ENCODE assay signal across 8 cellular contexts in the genomic region with DNA sequence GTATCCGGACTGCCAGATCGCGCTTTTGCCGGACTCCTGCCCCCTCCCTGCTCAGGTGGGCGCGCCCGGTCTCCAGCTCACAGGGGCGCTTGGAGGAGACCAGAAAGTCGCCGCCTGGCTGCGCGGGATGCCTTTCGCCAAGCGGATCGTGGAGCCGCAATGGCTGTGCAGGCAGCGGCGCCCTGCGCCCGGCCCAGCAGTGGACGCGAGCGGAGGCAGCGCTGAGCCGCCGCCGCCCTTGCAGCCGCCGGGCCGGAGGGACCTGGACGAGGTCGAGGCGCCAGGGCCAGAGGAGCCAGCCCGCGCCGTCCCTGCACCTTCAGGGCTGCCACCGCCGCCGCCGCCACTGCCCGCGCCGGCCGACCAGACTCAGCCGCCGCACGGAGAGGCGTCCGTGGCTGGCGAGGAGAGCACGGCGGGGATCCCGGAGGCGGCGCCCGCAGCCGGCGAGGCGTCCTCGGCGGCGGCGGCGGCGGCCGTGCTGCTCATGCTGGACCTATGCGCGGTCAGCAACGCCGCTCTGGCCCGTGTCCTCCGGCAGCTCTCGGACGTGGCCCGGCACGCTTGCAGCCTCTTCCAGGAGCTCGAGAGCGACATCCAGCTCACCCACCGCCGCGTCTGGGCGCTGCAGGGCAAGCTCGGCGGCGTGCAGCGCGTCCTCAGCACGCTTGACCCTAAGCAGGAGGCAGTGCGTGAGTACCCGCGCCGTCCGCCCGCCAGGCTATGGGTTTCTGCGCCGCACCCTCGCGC. TPM values are rescaled to one million over a fixed set of nuclear protein-coding genes. Genes with fewer than 3 reads are reported as not detected.
DNase-seq lines count a peak whose midpoint lies in the region; ATAC-seq and TF ChIP-seq lines count a peak whose summit lies in the region.

No MANE protein-coding gene starts in this region.

- peak overlapping the region; percentile 51 to 81 (median 78) for H3K27ac ChIP-seq in esophagus squamous epithelium
- no peak overlapping the region for H3K27ac ChIP-seq in neuronal stem cell (replicated peaks; ENCODE audit: low read length)

- H3K4me2 ChIP-seq in neuronal stem cell (ENCODE audit: insufficient read depth, low read length, poor library complexity, severe bottlenecking): peak overlapping the region; percentile 73

- H3K4ac ChIP-seq in neuronal stem cell (ENCODE audit: low read length): no peak overlapping the region

- no peak overlapping the region for H2BK5ac ChIP-seq in neuronal stem cell (ENCODE audit: low read length)

- intact Hi-C loops in esophagus squamous epithelium (cut with DNase I): loop anchor here (10.0 kb wide), 1 partner anchor 209 kb away; no protein-coding TSS in a partner anchor

- H3K9ac ChIP-seq in neuronal stem cell (ENCODE audit: low read depth, low read length, poor library complexity): peak overlapping the region; percentile 84

- ATAC-seq in GM18858 (IDR thresholded peaks at IDR 0.05; ENCODE audit: unreplicated experiment): no peak
- no peak for ATAC-seq in HG03139 (IDR thresholded peaks at IDR 0.05; ENCODE audit: unreplicated experiment)

- H2BK120ac ChIP-seq in neuronal stem cell (ENCODE audit: low read depth, low read length): no peak overlapping the region

- H3K79me1 ChIP-seq in neuronal stem cell (ENCODE audit: low read depth, low read length): no peaks in the 10 kb centered on the region

- H2AFZ ChIP-seq in neuronal stem cell (ENCODE audit: low read length): peak overlapping the region; percentile 94

- H2BK12ac ChIP-seq in neuronal stem cell (ENCODE audit: low read length): peak overlapping the region; percentile 41

- H3K9me3 ChIP-seq in esophagus squamous epithelium (no peaks in the 10 kb centered on the region), neuronal stem cell (replicated peaks in 1 of 2; ENCODE audit: control insufficient read depth in 2 of 2, insufficient read depth in 1 of 2, low read depth in 1 of 2, low read length in 2 of 2) (no peaks in the 10 kb centered on the region)

- no peak overlapping the region for H4K91ac ChIP-seq in neuronal stem cell (ENCODE audit: low read depth, low read length, poor library complexity)

- H4K8ac ChIP-seq in neuronal stem cell (ENCODE audit: low read depth, low read length): no peak overlapping the region

- 0% methylated on average over 7 of the region's 98 CpGs; no CpG with 5 or more reads in 1 of the 2 donors for WGBS in esophagus squamous epithelium, 2 donors
- no CpG with 5 or more reads among the region's 98 CpGs for WGBS in neuronal stem cell (ENCODE audit: extremely low coverage in 2 of 2, insufficient read length in 2 of 2, insufficient replicate concordance in 1 of 2), 2 donors

- TF ChIP-seq POLR2A in esophagus squamous epithelium (IDR thresholded peaks at IDR 0.05): no peak

- H3K4me3 ChIP-seq in esophagus squamous epithelium (peak overlapping the region; percentile 46 to 71 (median 58)), neuronal stem cell (ENCODE audit: low read length in 2 of 2) (peak overlapping the region; percentile 68 to 83)

- H3K27me3 ChIP-seq in esophagus squamous epithelium (peaks cover 0 to 3% (median 0%) of the 10 kb centered on the region in 4 donors), neuronal stem cell (ENCODE audit: control insufficient read depth in 3 of 3, insufficient read depth in 3 of 3, low read depth in 1 of 3, low read length in 3 of 3) (peaks cover 0 to 18% (median 9%) of the 10 kb centered on the region in 3 experiments)

- peak overlapping the region; percentile 43 for H3K23ac ChIP-seq in neuronal stem cell (ENCODE audit: low read depth, low read length, poor library complexity)

- DNase-seq in COLO668 (lab: John Stamatoyannopoulos, UW; ENCODE audit: unreplicated experiment) (peak; percentile 67), NCI-H1092 treated with DMSO at 0.1 percent for 48 hours (lab: John Stamatoyannopoulos, UW) (peak; percentile 46), esophagus squamous epithelium (lab: John Stamatoyannopoulos, UW) (no peak), neuronal stem cell (ENCODE audit: low spot score) (peak; percentile 18), SKM-1 (lab: John Stamatoyannopoulos, UW; ENCODE audit: unreplicated experiment) (no peak), hippocampal formation (lab: John Stamatoyannopoulos, UW) (no peak)

- no peaks in the 10 kb centered on the region for H3K36me3 ChIP-seq in esophagus squamous epithelium
- H3K36me3 ChIP-seq in neuronal stem cell (replicated peaks in 1 of 2; ENCODE audit: control insufficient read depth in 2 of 2, insufficient read depth in 2 of 2, low read length in 2 of 2): no peaks in the 10 kb centered on the region

- H3K14ac ChIP-seq in neuronal stem cell (ENCODE audit: low read length): no peak overlapping the region

- H3K4me1 ChIP-seq in esophagus squamous epithelium (peaks cover 0 to 28% (median 0%) of the 10 kb centered on the region in 3 donors), neuronal stem cell (ENCODE audit: control insufficient read depth in 2 of 2, insufficient read depth in 1 of 2, low read depth in 1 of 2, low read length in 2 of 2) (peaks cover 0 to 3% of the 10 kb centered on the region in 2 donors)

- no peak for TF ChIP-seq CTCF in esophagus squamous epithelium (IDR thresholded peaks at IDR 0.05)

- no peak overlapping the region for H2BK15ac ChIP-seq in neuronal stem cell (ENCODE audit: low read length)

- H2AK5ac ChIP-seq in neuronal stem cell (ENCODE audit: low read depth, low read length): no peak overlapping the region

- H3K18ac ChIP-seq in neuronal stem cell (ENCODE audit: low read length): peak overlapping the region; percentile 85

RNA-seq across cellular contexts. Expression of a gene that starts 0.8 kb away (rescaled TPM):
- total RNA-seq in esophagus squamous epithelium: 1 to 10 TPM; 1.2 to 3.4 (median 2.6) TPM
- polyA plus RNA-seq in neuronal stem cell (2013, experiment 1 of 2): 0.92 TPM
- polyA plus RNA-seq in neuronal stem cell (2013, experiment 2 of 2): 0.98 TPM

Comparison
In these comparisons a context has a peak if more than half of its experiments do, and no peak if none do; other contexts are left out.
1. DNase-seq: peak in COLO668 (single experiment), NCI-H1092 treated with DMSO at 0.1 percent for 48 hours (single experiment) and neuronal stem cell (single experiment); none in esophagus squamous epithelium (single experiment), SKM-1 (single experiment) and hippocampal formation (0 of 2).